8 cellular contexts compared by ENCODE assay signal in genomic region chr4:158535130-158535614, GRCh38. TPM values are rescaled to one million over a fixed set of nuclear protein-coding genes. Genes with fewer than 3 reads are reported as not detected.
DNase-seq lines count a peak whose midpoint lies in the region; ATAC-seq and TF ChIP-seq lines count a peak whose summit lies in the region.

No MANE protein-coding gene starts in this region.

- no peaks in the 10 kb centered on the region for H3K27me3 Mint-ChIP-seq in mesothelial cell of epicardium (ENCODE audit: low read depth)

- no peak for TF ChIP-seq CTCF in AG04450 (IDR thresholded peaks at IDR 0.05; ENCODE audit: low read depth, low read length)
- TF ChIP-seq CTCF in KMS-11 (conservative IDR thresholded peaks at IDR 0.05; ENCODE audit: low read depth, low read length), result no peak
- TF ChIP-seq CTCF in cardiac fibroblast (IDR thresholded peaks at IDR 0.05; ENCODE audit: low read depth, low read length), result no peak
- TF ChIP-seq CTCF in mesothelial cell of epicardium (IDR thresholded peaks at IDR 0.05; ENCODE audit: unreplicated experiment), result no peak

- H3K9ac ChIP-seq in KMS-11, result no peak overlapping the region

- H3K9me3 ChIP-seq in AG04450 (ENCODE audit: control insufficient read depth, insufficient read depth, low read length), result no peaks in the 10 kb centered on the region

- POLR2A ChIA-PET in AG04450 (lab: Yijun Ruan, JAX), result no interaction called here

- H3K4me3 Mint-ChIP-seq in mesothelial cell of epicardium, result no peak overlapping the region

- H3K27me3 ChIP-seq in AG04450 (ENCODE audit: control insufficient read depth, insufficient read depth, low read length), result no peaks in the 10 kb centered on the region
- no peaks in the 10 kb centered on the region for H3K27me3 ChIP-seq in KMS-11 (ENCODE audit: insufficient read depth, low read depth)

- H3K36me3 Mint-ChIP-seq in mesothelial cell of epicardium, result no peaks in the 10 kb centered on the region

- H3K4me3 ChIP-seq in AG04450 (ENCODE audit: low read depth, low read length), result no peak overlapping the region
- H3K4me3 ChIP-seq in KMS-11 (IDR thresholded peaks at IDR 0.05; ENCODE audit: insufficient read depth, low read depth, low read length), result no peak overlapping the region
- no peak overlapping the region for H3K4me3 ChIP-seq in cardiac fibroblast (replicated peaks in 1 of 2; ENCODE audit: low read depth in 2 of 2, low read length in 2 of 2)

- peak; percentile 4 for DNase-seq in AG04450 (ENCODE audit: low read depth, low spot score)
- DNase-seq in cardiac fibroblast (ENCODE audit: low read depth in 2 of 2), result peak; percentile 58 to 93
- DNase-seq in mesothelial cell of epicardium (ENCODE audit: low spot score in 2 of 2, unreplicated experiment in 2 of 2), result no peak
- DNase-seq in NCI-H1048 (lab: John Stamatoyannopoulos, UW), result no peak
- no peak for DNase-seq in NCI-H2196 treated with DMSO at 0.1 percent for 48 hours (lab: John Stamatoyannopoulos, UW; ENCODE audit: unreplicated experiment)

- peak overlapping the region; percentile 49; the same call in 1 of the 2 replicates for H3K4me2 ChIP-seq in KMS-11

- peaks cover 10% of the 10 kb centered on the region for H3K4me1 Mint-ChIP-seq in mesothelial cell of epicardium

- H3K27ac ChIP-seq in AG04450 (ENCODE audit: low read depth, low read length) (no peak overlapping the region), KMS-11 (no peak overlapping the region)

- no peaks in the 10 kb centered on the region for H4K20me1 ChIP-seq in KMS-11 (ENCODE audit: insufficient read depth)

- H3K36me3 ChIP-seq in KMS-11 (ENCODE audit: insufficient read depth), result no peaks in the 10 kb centered on the region

- no peaks in the 10 kb centered on the region for H3K9me3 Mint-ChIP-seq in mesothelial cell of epicardium

- no peak overlapping the region for H3K27ac Mint-ChIP-seq in mesothelial cell of epicardium

- CTCF ChIA-PET in AG04450 (lab: Charles Lee), result no interaction called here

- no peaks in the 10 kb centered on the region for H3K79me2 ChIP-seq in KMS-11 (ENCODE audit: insufficient read depth, low read depth)

- H3K4me1 ChIP-seq in KMS-11 (ENCODE audit: low read depth, poor library complexity, severe bottlenecking), result peaks cover 12% of the 10 kb centered on the region

- H2AFZ ChIP-seq in KMS-11 (ENCODE audit: low read depth), result peak overlapping the region; percentile 70

- ATAC-seq in GM18909 (IDR thresholded peaks at IDR 0.05; ENCODE audit: poor library complexity, unreplicated experiment) (peak; percentile 51), GM19467 (IDR thresholded peaks at IDR 0.05; ENCODE audit: unreplicated experiment) (no peak)

RNA-seq across cellular contexts. Expression of gene RXFP1, which starts 13.5 kb away (rescaled TPM):
- polyA plus RNA-seq in AG04450 (2011; rRNA removed), result 0.02 TPM in 1 of 2 replicates, not detected in the other
- not detected in 2 replicates for polyA minus RNA-seq in AG04450 (2011; rRNA and poly(A)+ RNA removed)
- total RNA-seq in mesothelial cell of epicardium, result 0.07 TPM in 1 of 3 replicates, not detected in the others

Comparison
In these comparisons a context has a peak if more than half of its experiments do, and no peak if none do; other contexts are left out.
1. DNase-seq: peak in AG04450 (single experiment) and cardiac fibroblast (2 of 2); none in mesothelial cell of epicardium (0 of 2), NCI-H1048 (single experiment) and NCI-H2196 treated with DMSO at 0.1 percent for 48 hours (single experiment).